Comparison of ENCODE assay signal across 1 cellular context in the genomic region with DNA sequence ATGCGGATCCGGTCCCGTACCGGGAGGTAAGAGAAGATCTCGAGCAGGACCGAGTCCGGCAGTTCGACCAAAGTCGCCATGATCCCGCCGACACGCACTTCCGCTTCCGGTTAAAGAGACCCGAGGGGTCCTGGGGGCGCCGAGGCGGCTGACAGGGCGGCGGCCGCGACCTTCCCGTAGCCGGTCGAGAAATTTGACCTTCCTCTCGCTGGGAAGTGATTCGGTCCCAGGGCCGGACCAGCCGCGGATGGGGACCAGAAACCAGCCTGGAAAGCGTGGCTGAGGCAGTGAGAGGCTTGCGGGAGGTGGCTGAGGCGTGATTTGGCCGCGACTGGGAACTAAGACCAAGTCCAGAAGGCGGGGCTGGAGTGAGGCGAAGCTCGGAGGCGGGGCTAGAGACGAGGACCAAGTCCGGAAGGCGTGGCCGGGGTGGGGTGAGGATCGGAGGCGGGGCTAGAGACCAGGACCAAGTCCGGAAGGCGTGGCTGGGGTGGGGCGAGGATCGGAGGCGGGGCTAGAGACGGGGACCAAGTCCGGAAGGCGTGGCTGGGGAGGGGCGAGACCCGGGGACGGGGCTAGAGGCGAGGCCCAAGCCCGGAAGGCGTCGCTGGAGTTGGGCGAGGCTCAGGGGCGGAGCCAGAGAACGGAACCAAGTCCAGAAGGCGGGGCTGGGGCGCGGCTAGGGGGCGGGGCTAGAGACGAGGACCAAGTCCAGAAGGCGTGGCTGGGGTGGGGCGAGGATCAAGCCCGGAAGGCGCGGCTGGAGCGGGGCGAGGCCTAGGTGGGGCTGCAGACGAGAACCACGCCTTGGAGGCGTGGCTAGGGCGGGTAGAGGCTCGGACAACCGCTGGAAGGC.
A peak's percentile ranks its signal among the peaks of the same experiment; 100 is the strongest.
TF ChIP-seq lines count a peak whose summit lies in the region.

A gene with protein sequence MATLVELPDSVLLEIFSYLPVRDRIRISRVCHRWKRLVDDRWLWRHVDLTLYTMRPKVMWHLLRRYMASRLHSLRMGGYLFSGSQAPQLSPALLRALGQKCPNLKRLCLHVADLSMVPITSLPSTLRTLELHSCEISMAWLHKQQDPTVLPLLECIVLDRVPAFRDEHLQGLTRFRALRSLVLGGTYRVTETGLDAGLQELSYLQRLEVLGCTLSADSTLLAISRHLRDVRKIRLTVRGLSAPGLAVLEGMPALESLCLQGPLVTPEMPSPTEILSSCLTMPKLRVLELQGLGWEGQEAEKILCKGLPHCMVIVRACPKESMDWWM (minus strand): TSS at position 346 of the 856 bp plus-strand sequence. CDS start 266 bp downstream, at position 80.

TF ChIP-seq in K562, 482 proteins besides CTCF, POLR2A, EP300 and RAD21 (continued from another document and continues in another):
- TF ChIP-seq, protein P1, sequence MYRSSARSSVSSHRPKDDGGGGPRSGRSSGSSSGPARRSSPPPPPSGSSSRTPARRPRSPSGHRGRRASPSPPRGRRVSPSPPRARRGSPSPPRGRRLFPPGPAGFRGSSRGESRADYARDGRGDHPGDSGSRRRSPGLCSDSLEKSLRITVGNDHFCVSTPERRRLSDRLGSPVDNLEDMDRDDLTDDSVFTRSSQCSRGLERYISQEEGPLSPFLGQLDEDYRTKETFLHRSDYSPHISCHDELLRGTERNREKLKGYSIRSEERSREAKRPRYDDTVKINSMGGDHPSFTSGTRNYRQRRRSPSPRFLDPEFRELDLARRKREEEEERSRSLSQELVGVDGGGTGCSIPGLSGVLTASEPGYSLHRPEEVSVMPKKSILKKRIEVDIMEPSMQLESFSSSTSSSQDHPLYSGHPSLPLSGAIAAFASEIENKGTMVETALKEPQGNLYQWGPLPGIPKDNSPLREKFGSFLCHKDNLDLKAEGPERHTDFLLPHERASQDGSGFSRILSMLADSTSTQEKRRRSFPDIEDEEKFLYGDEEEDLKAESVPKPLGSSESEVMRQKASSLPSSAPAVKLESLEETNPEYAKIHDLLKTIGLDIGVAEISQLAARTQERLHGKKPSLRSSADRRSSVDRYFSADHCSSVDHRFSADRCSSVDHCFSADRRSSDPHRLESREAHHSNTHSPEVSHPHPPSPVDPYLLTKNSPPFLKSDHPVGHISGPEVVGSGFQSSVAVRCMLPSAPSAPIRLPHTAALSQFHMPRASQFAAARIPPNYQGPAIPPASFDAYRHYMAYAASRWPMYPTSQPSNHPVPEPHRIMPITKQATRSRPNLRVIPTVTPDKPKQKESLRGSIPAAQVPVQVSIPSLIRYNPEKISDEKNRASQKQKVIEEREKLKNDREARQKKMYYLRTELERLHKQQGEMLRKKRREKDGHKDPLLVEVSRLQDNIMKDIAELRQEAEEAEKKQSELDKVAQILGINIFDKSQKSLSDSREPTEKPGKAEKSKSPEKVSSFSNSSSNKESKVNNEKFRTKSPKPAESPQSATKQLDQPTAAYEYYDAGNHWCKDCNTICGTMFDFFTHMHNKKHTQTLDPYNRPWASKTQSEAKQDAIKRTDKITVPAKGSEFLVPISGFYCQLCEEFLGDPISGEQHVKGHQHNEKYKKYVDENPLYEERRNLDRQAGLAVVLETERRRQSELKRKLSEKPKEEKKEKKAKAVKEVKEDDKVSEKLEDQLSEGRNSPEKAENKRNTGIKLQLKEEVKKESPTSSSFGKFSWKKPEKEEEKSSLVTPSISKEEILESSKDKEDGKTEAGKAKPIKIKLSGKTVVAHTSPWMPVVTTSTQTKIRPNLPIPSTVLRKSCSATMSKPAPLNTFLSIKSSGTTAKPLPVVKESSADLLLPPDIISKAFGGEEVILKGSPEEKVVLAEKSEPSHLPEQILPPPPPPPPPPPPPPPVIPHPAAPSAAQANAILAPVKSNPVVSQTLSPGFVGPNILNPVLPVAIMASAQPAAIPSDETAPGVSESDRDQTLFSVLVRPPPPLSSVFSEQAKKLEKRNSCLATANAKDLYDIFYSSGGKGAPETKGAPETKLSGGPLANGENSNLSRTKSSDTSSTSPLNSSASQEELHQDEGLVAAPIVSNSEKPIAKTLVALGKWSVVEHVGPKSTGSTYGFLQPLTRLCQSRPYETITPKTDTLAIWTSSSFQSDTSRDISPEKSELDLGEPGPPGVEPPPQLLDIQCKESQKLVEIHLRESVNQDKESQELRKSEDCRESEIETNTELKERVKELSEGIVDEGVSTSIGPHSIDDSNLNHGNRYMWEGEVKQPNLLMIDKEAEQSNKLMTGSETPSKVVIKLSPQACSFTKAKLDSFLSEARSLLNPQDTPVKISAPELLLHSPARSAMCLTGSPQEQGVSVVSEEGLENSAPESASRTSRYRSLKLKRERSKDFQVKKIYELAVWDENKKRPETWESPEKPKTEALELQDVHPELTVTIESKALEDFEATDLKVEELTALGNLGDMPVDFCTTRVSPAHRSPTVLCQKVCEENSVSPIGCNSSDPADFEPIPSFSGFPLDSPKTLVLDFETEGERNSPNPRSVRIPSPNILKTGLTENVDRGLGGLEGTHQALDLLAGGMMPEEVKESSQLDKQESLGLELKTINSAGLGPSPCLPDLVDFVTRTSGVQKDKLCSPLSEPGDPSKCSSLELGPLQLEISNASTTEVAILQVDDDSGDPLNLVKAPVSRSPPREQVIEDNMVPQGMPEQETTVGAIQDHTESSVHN (IDR thresholded peaks at IDR 0.05; ENCODE audit: borderline replicate concordance in 1 of 2, low read depth in 1 of 2), result no peak
- no peak for TF ChIP-seq CBFA2T2 (conservative IDR thresholded peaks at IDR 0.05)
- TF ChIP-seq ELF2 (CRISPR knock-in tag; IDR thresholded peaks at IDR 0.05), result peak; percentile 73; the same call in 1 of the 2 replicates
- TF ChIP-seq PHF21A (IDR thresholded peaks at IDR 0.05; ENCODE audit: borderline replicate concordance, low read depth), result peak; percentile 70; the same call in 1 of the 2 replicates
- TF ChIP-seq, protein P2, sequence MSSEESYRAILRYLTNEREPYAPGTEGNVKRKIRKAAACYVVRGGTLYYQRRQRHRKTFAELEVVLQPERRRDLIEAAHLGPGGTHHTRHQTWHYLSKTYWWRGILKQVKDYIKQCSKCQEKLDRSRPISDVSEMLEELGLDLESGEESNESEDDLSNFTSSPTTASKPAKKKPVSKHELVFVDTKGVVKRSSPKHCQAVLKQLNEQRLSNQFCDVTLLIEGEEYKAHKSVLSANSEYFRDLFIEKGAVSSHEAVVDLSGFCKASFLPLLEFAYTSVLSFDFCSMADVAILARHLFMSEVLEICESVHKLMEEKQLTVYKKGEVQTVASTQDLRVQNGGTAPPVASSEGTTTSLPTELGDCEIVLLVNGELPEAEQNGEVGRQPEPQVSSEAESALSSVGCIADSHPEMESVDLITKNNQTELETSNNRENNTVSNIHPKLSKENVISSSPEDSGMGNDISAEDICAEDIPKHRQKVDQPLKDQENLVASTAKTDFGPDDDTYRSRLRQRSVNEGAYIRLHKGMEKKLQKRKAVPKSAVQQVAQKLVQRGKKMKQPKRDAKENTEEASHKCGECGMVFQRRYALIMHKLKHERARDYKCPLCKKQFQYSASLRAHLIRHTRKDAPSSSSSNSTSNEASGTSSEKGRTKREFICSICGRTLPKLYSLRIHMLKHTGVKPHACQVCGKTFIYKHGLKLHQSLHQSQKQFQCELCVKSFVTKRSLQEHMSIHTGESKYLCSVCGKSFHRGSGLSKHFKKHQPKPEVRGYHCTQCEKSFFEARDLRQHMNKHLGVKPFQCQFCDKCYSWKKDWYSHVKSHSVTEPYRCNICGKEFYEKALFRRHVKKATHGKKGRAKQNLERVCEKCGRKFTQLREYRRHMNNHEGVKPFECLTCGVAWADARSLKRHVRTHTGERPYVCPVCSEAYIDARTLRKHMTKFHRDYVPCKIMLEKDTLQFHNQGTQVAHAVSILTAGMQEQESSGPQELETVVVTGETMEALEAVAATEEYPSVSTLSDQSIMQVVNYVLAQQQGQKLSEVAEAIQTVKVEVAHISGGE (CRISPR knock-in tag; IDR thresholded peaks at IDR 0.05), result 0 out of 6 replicates have a peak, but pooled peaks of 1 of the 3 experiments have one; percentile 48
- peak; percentile 82; the same call in 1 of the 2 replicates for TF ChIP-seq POLR2AphosphoS2 (IDR thresholded peaks at IDR 0.05; ENCODE audit: low read length)
- TF ChIP-seq TAF1 (IDR thresholded peaks at IDR 0.05; ENCODE audit: control insufficient read depth, extremely low read depth, insufficient read depth, low read length, severe bottlenecking), result peak; percentile 71
- peak; percentile 93 for TF ChIP-seq ELF1 (tag; IDR thresholded peaks at IDR 0.05)
- TF ChIP-seq GABPA (tag; conservative IDR thresholded peaks at IDR 0.05; ENCODE audit: low read depth), result peak; percentile 97
- TF ChIP-seq ZNF12 (CRISPR knock-in tag; IDR thresholded peaks at IDR 0.05), result 0 out of 2 replicates have a peak, but pooled peaks have one; percentile 51
- TF ChIP-seq KLF1 (tag; IDR thresholded peaks at IDR 0.05), result peak; percentile 60; the same call in 1 of the 2 replicates
- no peak for TF ChIP-seq ETS2 (tag; IDR thresholded peaks at IDR 0.05; ENCODE audit: borderline replicate concordance, poor library complexity, severe bottlenecking)
- TF ChIP-seq NR2C1 (IDR thresholded peaks at IDR 0.05), result peak; percentile 85
- peak; percentile 85 for TF ChIP-seq NR2C1 (tag; IDR thresholded peaks at IDR 0.05)
- no peak for TF ChIP-seq GATAD2B (IDR thresholded peaks at IDR 0.05; ENCODE audit: borderline replicate concordance)
- TF ChIP-seq JUND (IDR thresholded peaks at IDR 0.05; ENCODE audit: borderline replicate concordance, low read depth, low read length), result peak; percentile 30; the same call in 1 of the 2 replicates
- TF ChIP-seq JUND (tag; IDR thresholded peaks at IDR 0.05; ENCODE audit: borderline replicate concordance, low read depth, low read length), result no peak
- TF ChIP-seq MECOM (CRISPR knock-in tag; IDR thresholded peaks at IDR 0.05), result no peak
- TF ChIP-seq NFIC (IDR thresholded peaks at IDR 0.05), result no peak
- TF ChIP-seq ASH1L (IDR thresholded peaks at IDR 0.05; ENCODE audit: borderline replicate concordance, low read depth, partially characterized antibody), result no peak
- TF ChIP-seq, protein P3, sequence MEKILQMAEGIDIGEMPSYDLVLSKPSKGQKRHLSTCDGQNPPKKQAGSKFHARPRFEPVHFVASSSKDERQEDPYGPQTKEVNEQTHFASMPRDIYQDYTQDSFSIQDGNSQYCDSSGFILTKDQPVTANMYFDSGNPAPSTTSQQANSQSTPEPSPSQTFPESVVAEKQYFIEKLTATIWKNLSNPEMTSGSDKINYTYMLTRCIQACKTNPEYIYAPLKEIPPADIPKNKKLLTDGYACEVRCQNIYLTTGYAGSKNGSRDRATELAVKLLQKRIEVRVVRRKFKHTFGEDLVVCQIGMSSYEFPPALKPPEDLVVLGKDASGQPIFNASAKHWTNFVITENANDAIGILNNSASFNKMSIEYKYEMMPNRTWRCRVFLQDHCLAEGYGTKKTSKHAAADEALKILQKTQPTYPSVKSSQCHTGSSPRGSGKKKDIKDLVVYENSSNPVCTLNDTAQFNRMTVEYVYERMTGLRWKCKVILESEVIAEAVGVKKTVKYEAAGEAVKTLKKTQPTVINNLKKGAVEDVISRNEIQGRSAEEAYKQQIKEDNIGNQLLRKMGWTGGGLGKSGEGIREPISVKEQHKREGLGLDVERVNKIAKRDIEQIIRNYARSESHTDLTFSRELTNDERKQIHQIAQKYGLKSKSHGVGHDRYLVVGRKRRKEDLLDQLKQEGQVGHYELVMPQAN (IDR thresholded peaks at IDR 0.05; ENCODE audit: borderline replicate concordance), result peak; percentile 91
- peak; percentile 46 to 92 (median 86) for TF ChIP-seq YY1 (IDR thresholded peaks at IDR 0.05; ENCODE audit: borderline replicate concordance in 1 of 3, control insufficient read depth in 1 of 3, extremely low read depth in 1 of 3, insufficient read depth in 3 of 3, insufficient read length in 1 of 3, insufficient replicate concordance in 2 of 3, low read depth in 1 of 3, low read length in 2 of 3)
- no peak; the same call in 1 of the 2 replicates for TF ChIP-seq CHD2 (IDR thresholded peaks at IDR 0.05; ENCODE audit: low read depth, low read length)
- TF ChIP-seq, protein P4, sequence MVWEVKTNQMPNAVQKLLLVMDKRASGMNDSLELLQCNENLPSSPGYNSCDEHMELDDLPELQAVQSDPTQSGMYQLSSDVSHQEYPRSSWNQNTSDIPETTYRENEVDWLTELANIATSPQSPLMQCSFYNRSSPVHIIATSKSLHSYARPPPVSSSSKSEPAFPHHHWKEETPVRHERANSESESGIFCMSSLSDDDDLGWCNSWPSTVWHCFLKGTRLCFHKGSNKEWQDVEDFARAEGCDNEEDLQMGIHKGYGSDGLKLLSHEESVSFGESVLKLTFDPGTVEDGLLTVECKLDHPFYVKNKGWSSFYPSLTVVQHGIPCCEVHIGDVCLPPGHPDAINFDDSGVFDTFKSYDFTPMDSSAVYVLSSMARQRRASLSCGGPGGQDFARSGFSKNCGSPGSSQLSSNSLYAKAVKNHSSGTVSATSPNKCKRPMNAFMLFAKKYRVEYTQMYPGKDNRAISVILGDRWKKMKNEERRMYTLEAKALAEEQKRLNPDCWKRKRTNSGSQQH (CRISPR knock-in tag; IDR thresholded peaks at IDR 0.05), result no peak
- no peak for TF ChIP-seq FIP1L1 (IDR thresholded peaks at IDR 0.05; ENCODE audit: low read depth, low read length, poor library complexity, severe bottlenecking)
- TF ChIP-seq LCOR (CRISPR knock-in tag; IDR thresholded peaks at IDR 0.05), result peak; percentile 81
- no peak for TF ChIP-seq LARP7 (IDR thresholded peaks at IDR 0.05)
- peak; percentile 95 for TF ChIP-seq POLR2B (IDR thresholded peaks at IDR 0.05; ENCODE audit: low read depth, partially characterized antibody)
- peak; percentile 63 for TF ChIP-seq NFRKB (IDR thresholded peaks at IDR 0.05; ENCODE audit: low read depth)
- TF ChIP-seq CCNT2 (IDR thresholded peaks at IDR 0.05; ENCODE audit: borderline replicate concordance, extremely low read depth, insufficient read length, low read depth, low read length), result peak; percentile 64
- TF ChIP-seq ILF3 (IDR thresholded peaks at IDR 0.05; ENCODE audit: borderline replicate concordance), result no peak
- TF ChIP-seq NRF1 (conservative IDR thresholded peaks at IDR 0.05 in 1 of 2, IDR thresholded peaks at IDR 0.05 in 1 of 2), result peak; percentile 56 to 60
- TF ChIP-seq SMAD3 (CRISPR knock-in tag; conservative IDR thresholded peaks at IDR 0.05), result no peak
- TF ChIP-seq, protein P5, sequence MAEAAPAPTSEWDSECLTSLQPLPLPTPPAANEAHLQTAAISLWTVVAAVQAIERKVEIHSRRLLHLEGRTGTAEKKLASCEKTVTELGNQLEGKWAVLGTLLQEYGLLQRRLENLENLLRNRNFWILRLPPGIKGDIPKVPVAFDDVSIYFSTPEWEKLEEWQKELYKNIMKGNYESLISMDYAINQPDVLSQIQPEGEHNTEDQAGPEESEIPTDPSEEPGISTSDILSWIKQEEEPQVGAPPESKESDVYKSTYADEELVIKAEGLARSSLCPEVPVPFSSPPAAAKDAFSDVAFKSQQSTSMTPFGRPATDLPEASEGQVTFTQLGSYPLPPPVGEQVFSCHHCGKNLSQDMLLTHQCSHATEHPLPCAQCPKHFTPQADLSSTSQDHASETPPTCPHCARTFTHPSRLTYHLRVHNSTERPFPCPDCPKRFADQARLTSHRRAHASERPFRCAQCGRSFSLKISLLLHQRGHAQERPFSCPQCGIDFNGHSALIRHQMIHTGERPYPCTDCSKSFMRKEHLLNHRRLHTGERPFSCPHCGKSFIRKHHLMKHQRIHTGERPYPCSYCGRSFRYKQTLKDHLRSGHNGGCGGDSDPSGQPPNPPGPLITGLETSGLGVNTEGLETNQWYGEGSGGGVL (CRISPR knock-in tag; IDR thresholded peaks at IDR 0.05), result no peak
- TF ChIP-seq GABPB1 (CRISPR knock-in tag; IDR thresholded peaks at IDR 0.05), result peak; percentile 94
- peak; percentile 28; the same call in 1 of the 2 replicates for TF ChIP-seq RB1 (IDR thresholded peaks at IDR 0.05; ENCODE audit: low read depth)
- TF ChIP-seq HCFC1 (IDR thresholded peaks at IDR 0.05; ENCODE audit: low read depth, low read length), result peak; percentile 45; the same call in 1 of the 2 replicates
